In genomic region chr17:58517378-58517927, GRCh38 we compare ENCODE assay signal across 8 cellular contexts.
DNase-seq lines count a peak whose midpoint lies in the region; ATAC-seq and TF ChIP-seq lines count a peak whose summit lies in the region.

No MANE protein-coding gene starts in this region.

- H3K4me3 Mint-ChIP-seq in memory B cell: peak overlapping the region; percentile 80

- TF ChIP-seq CTCF in astrocyte of the cerebellum (IDR thresholded peaks at IDR 0.05; ENCODE audit: low read depth, low read length, missing control alignments): no peak

- H3K4me1 ChIP-seq in ACC112 (ENCODE audit: control insufficient read depth, insufficient read depth, low read length, unreplicated experiment) (peaks cover 11% of the 10 kb centered on the region), HAP-1 (peaks cover 20% of the 10 kb centered on the region)

- ATAC-seq in memory B cell (ENCODE audit: low read depth) (no peak), GM19328 (IDR thresholded peaks at IDR 0.05; ENCODE audit: unreplicated experiment) (no peak)

- no peaks in the 10 kb centered on the region for H3K9me3 ChIP-seq in HAP-1

- H3K27me3 Mint-ChIP-seq in memory B cell: no peaks in the 10 kb centered on the region

- H3K27ac Mint-ChIP-seq in memory B cell: peak overlapping the region; percentile 74

- no peaks in the 10 kb centered on the region for H3K9me3 Mint-ChIP-seq in memory B cell

- H3K27ac ChIP-seq in ACC112 (ENCODE audit: low read depth, low read length): peak overlapping the region; percentile 44

- H3K36me3 Mint-ChIP-seq in memory B cell: peaks cover 5% of the 10 kb centered on the region

- H3K4me3 ChIP-seq in ACC112 (ENCODE audit: low read depth, low read length) (peak overlapping the region; percentile 78), HAP-1 (peak overlapping the region; percentile 92), astrocyte of the cerebellum (ENCODE audit: low read depth, low read length) (peak overlapping the region; percentile 81)

- no peaks in the 10 kb centered on the region for H3K27me3 ChIP-seq in ACC112 (ENCODE audit: insufficient read depth, low read length)
- no peaks in the 10 kb centered on the region for H3K27me3 ChIP-seq in HAP-1 (ENCODE audit: low read depth)

- DNase-seq in HAP-1 (ENCODE audit: low spot score in 2 of 2) (no peak), astrocyte of the cerebellum (ENCODE audit: low read depth) (no peak), memory B cell (ENCODE audit: low spot score in 2 of 2) (no peak), AG08395 (ENCODE audit: low spot score) (no peak), NCI-H1092 treated with DMSO at 0.1 percent for 48 hours (lab: John Stamatoyannopoulos, UW) (no peak), HK-2 (ENCODE audit: unreplicated experiment) (no peak)

- no peak overlapping the region for H2AFZ ChIP-seq in ACC112 (ENCODE audit: low read length, unreplicated experiment)

- H3K79me2 ChIP-seq in ACC112 (ENCODE audit: control insufficient read depth, insufficient read depth, low read length, unreplicated experiment): no peaks in the 10 kb centered on the region

- in situ Hi-C loops in HAP-1 (cut with MboI; ENCODE audit: low sequenced_read_pairs): no loop called here
- in situ Hi-C loops in astrocyte of the cerebellum (cut with HindIII; ENCODE audit: low sequenced_read_pairs): no loop called here

- peaks cover 32% of the 10 kb centered on the region for H3K4me1 Mint-ChIP-seq in memory B cell

- H3K36me3 ChIP-seq in ACC112 (ENCODE audit: insufficient read depth, low read length): no peaks in the 10 kb centered on the region
- no peaks in the 10 kb centered on the region; the same call in 1 of the 2 replicates for H3K36me3 ChIP-seq in HAP-1 (replicated peaks)
